ENCODE assay signal across 8 cellular contexts in the genomic region with DNA sequence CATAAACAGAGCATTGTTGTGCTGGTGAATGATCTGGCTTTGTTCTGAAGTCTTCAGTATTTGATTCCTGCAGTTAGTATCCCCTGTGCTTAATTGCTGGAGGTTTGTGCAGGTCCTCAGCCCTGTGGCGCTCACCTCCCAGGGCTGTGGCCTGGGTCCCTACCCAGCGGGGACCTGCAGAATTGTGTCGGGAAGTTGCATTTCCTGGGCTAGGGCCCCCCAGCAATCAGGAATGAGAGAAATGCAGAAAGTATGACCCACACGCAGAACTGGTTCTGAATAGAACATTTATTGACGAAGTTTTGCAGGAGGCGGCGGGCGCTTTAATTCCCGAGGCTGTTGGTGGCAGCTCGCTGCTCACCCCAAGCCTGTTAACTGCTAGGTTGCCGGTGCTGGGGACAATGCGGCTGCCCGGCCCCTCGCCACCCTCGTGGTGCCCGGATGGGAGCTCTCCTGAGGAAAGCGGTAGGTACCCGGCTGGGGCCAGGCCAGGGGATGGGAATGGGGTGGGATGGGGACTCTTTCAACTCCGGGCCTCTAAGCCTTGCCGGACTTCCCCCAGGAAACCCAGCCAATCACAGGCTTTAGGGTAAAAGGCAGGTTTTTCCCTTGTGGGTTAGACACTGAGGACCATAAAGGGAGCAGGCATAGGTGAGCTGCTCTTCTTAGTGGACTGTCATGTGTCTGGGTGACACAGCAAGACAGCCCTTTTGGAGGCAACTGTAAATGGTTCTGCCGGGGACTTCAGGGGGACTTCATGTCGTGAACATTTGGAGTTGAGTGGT. TPM values are rescaled to one million over a fixed set of nuclear protein-coding genes. Genes with fewer than 3 reads are reported as not detected.
DNase-seq lines count a peak whose midpoint lies in the region; ATAC-seq and TF ChIP-seq lines count a peak whose summit lies in the region.

No MANE protein-coding gene starts in this region.

- H3K27ac Mint-ChIP-seq in effector memory CD8-positive, alpha-beta T cell: peak overlapping the region; percentile 47 to 92

- intact Hi-C loops in lower lobe of right lung (cut with DNase I): no loop called here

- H3K27me3 Mint-ChIP-seq in effector memory CD8-positive, alpha-beta T cell: peaks cover 0 to 5% of the 10 kb centered on the region in 2 donors

- H3K4me1 Mint-ChIP-seq in effector memory CD8-positive, alpha-beta T cell (ENCODE audit: low read depth in 2 of 2): peaks cover 66 to 72% of the 10 kb centered on the region in 2 donors

- H3K9me3 ChIP-seq in lower lobe of right lung: no peaks in the 10 kb centered on the region

- no peak for TF ChIP-seq CTCF in lower lobe of right lung (IDR thresholded peaks at IDR 0.05)

- no peaks in the 10 kb centered on the region for H3K36me3 ChIP-seq in lower lobe of right lung

- peaks cover 1 to 11% of the 10 kb centered on the region in 2 donors for H3K9me3 Mint-ChIP-seq in effector memory CD8-positive, alpha-beta T cell

- DNase-seq in NCI-H510A (lab: John Stamatoyannopoulos, UW): peak; percentile 41
- no peak for DNase-seq in effector memory CD8-positive, alpha-beta T cell
- DNase-seq in lower lobe of right lung: no peak
- DNase-seq in substantia nigra (lab: John Stamatoyannopoulos, UW): peak in 43 of 49 donors; percentile 31 to 89 (median 53)
- no peak for DNase-seq in stimulated activated naive CD8-positive, alpha-beta T cell treated with anti-CD3 and anti-CD28 coated beads, Interleukin-15, Interleukin-2, amounts not matched to agents 100 U/mL and 50 U/mL, for 24 hours
- DNase-seq in activated gamma-delta T cell treated with Interleukin-2 at 50 U/mL for 16 hours: no peak
- no peak for DNase-seq in effector CD8-positive, alpha-beta T cell (lab: John Stamatoyannopoulos, UW)

- peak overlapping the region; percentile 33 to 60 for H3K4me3 Mint-ChIP-seq in effector memory CD8-positive, alpha-beta T cell

- no peaks in the 10 kb centered on the region for H3K27me3 ChIP-seq in lower lobe of right lung (ENCODE audit: low read depth)

- peak; percentile 34 for ATAC-seq in effector memory CD8-positive, alpha-beta T cell (replicated peaks)
- ATAC-seq in lower lobe of right lung: peak; percentile 49 to 53
- ATAC-seq in stimulated activated naive CD8-positive, alpha-beta T cell treated with anti-CD3 and anti-CD28 coated beads, Interleukin-15, Interleukin-2, amounts not matched to agents 100 U/mL and 50 U/mL, for 24 hours: no peak
- no peak for ATAC-seq in HG02884 (IDR thresholded peaks at IDR 0.05; ENCODE audit: unreplicated experiment)

- peaks cover 15% of the 10 kb centered on the region for H3K36me3 Mint-ChIP-seq in effector memory CD8-positive, alpha-beta T cell (ENCODE audit: insufficient read depth)

- peaks cover 54% of the 10 kb centered on the region for H3K4me1 ChIP-seq in lower lobe of right lung

- peak overlapping the region; percentile 33 for H3K4me3 ChIP-seq in lower lobe of right lung

- H3K27ac ChIP-seq in lower lobe of right lung: peak overlapping the region; percentile 44
- H3K27ac ChIP-seq in substantia nigra (ENCODE audit: low read depth, low read length, poor library complexity, severe bottlenecking): peak overlapping the region; percentile 92

RNA-seq across cellular contexts. Expression of a gene that starts 11.6 kb away (rescaled TPM):
- total RNA-seq in lower lobe of right lung: 33.1 TPM

Comparison
In these comparisons a context has a peak if more than half of its experiments do, and no peak if none do; other contexts are left out.
1. DNase-seq: peak in NCI-H510A (single experiment) and substantia nigra (43 of 49); none in effector memory CD8-positive, alpha-beta T cell (0 of 3), lower lobe of right lung (single experiment), stimulated activated naive CD8-positive, alpha-beta T cell treated with anti-CD3 and anti-CD28 coated beads, Interleukin-15, Interleukin-2, amounts not matched to agents 100 U/mL and 50 U/mL, for 24 hours (single experiment), activated gamma-delta T cell treated with Interleukin-2 at 50 U/mL for 16 hours (single experiment) and effector CD8-positive, alpha-beta T cell (single experiment).
2. ATAC-seq: peak in effector memory CD8-positive, alpha-beta T cell (single experiment) and lower lobe of right lung (2 of 2); none in stimulated activated naive CD8-positive, alpha-beta T cell treated with anti-CD3 and anti-CD28 coated beads, Interleukin-15, Interleukin-2, amounts not matched to agents 100 U/mL and 50 U/mL, for 24 hours (single experiment) and HG02884 (single experiment).